In genomic region chr17:29291163-29291752, GRCh38 we compare ENCODE assay signal across 8 cellular contexts. TPM values are rescaled to one million over a fixed set of nuclear protein-coding genes. Genes with fewer than 3 reads are reported as not detected.
DNase-seq lines count a peak whose midpoint lies in the region; ATAC-seq, FAIRE-seq and TF ChIP-seq lines count a peak whose summit lies in the region.

No MANE protein-coding gene starts in this region.

- H3K36me3 ChIP-seq in GM12878 (ENCODE audit: control insufficient read depth in 2 of 2, insufficient read depth in 2 of 2, low read length in 1 of 2) (peaks cover 5 to 25% of the 10 kb centered on the region in 2 experiments), spleen (peaks cover 2 to 45% (median 29%) of the 10 kb centered on the region in 6 donors)

- peak; percentile 77 for FAIRE-seq in GM12878 (lab: Jason Lieb, UNC)

- peak; percentile 61 for TF ChIP-seq RAD21 in GM12878 (IDR thresholded peaks at IDR 0.05; ENCODE audit: insufficient read depth, low read depth, low read length)

- H3K4me1 ChIP-seq in GM12878 (ENCODE audit: control insufficient read depth, insufficient read depth, low read length) = peaks cover 2% of the 10 kb centered on the region; the same call in 1 of the 2 replicates
- H3K4me1 ChIP-seq in spleen = peaks cover 43 to 76% (median 68%) of the 10 kb centered on the region in 6 donors

- under 1% methylated on average over 5 of the region's 5 CpGs for WGBS in GM12878 (ENCODE audit: insufficient coverage, insufficient replicate concordance, low lambda C conversion rate, missing lambda C conversion rate)
- 12 to 21% (median 16%) methylated on average over 5 of the region's 5 CpGs for WGBS in spleen, 5 donors

- no peaks in the 10 kb centered on the region; the same call in 2 of the 3 replicates for H3K9me3 ChIP-seq in GM12878 (replicated peaks; ENCODE audit: control insufficient read depth, insufficient read depth, low read length)
- no peaks in the 10 kb centered on the region for H3K9me3 ChIP-seq in spleen

- TF ChIP-seq POLR2A in GM12878 (IDR thresholded peaks at IDR 0.05; ENCODE audit: low read depth, low read length) (no peak), spleen (IDR thresholded peaks at IDR 0.05) (no peak)

- peaks cover 3% of the 10 kb centered on the region; the same call in 1 of the 2 replicates for H4K20me1 ChIP-seq in GM12878 (ENCODE audit: control insufficient read depth, insufficient read depth)

- BruUV-seq in GM12878 (replicated peaks; lab: Mats Ljungman, UMichigan) = TSS peak; percentile 41

- no peak overlapping the region for H2AFZ ChIP-seq in GM12878 (ENCODE audit: control insufficient read depth, low read depth, low read length)

- in situ Hi-C loops in GM12878 (cut with MboI) = no loop called here

- H3K79me2 ChIP-seq in GM12878 (ENCODE audit: control insufficient read depth, insufficient read depth, low read length) = peaks cover 77% of the 10 kb centered on the region

- peak overlapping the region; percentile 92 for H3K9ac ChIP-seq in GM12878 (ENCODE audit: control insufficient read depth, insufficient read depth, low read length)

- RAD21 ChIA-PET in GM12878 (lab: Charles Lee; ENCODE audit: unreplicated experiment) = interaction anchor here (0.6 to 3.6 kb wide), 9 partner anchors 10 to 339 kb away, joined by 3 to 71 read pairs (median 3); partner anchors contain the start of gene MYO18A

- H3K4me2 ChIP-seq in GM12878 (ENCODE audit: control insufficient read depth, insufficient read depth) = peak overlapping the region; percentile 83

- DNase-seq in DMS79 (lab: John Stamatoyannopoulos, UW) (peak; percentile 31), HT1080 (ENCODE audit: low read depth) (peak; percentile 71), NOMO-1 treated with DMSO at 0.1 percent for 48 hours (lab: John Stamatoyannopoulos, UW; ENCODE audit: unreplicated experiment) (peak; percentile 71), GM12878 (ENCODE audit: low read depth, low spot score) (peak; percentile 35), iPS-NIHi7 (ENCODE audit: extremely low spot score) (peak; percentile 18), spleen (no peak)
- DNase-seq in stimulated activated naive CD4-positive, alpha-beta T cell treated with Interleukin-2 at 50 U/mL for 16 hours (lab: John Stamatoyannopoulos, UW) = no peak

- ATAC-seq in GM12878 = peak; percentile 10; the same call in 1 of the 3 replicates
- no peak for ATAC-seq in HG03520 (IDR thresholded peaks at IDR 0.05; ENCODE audit: unreplicated experiment)

- SMC1A ChIA-PET in GM12878 (lab: Charles Lee; ENCODE audit: uncharacterized antibody, unreplicated experiment) = interaction anchor here (0.6 to 3.4 kb wide), 13 partner anchors 10 to 180 kb away, joined by 3 to 58 read pairs (median 5); partner anchors contain the start of gene CRYBA1

- intact Hi-C loops in GM12878 (cut with micrococcal nuclease; ENCODE audit: unreplicated experiment) = loop anchor here (2.0 to 5.0 kb wide), 2 partner anchors 142 to 339 kb away; partner anchors contain the start of gene PHF12
- intact Hi-C loops in spleen (cut with DNase I; ENCODE audit: low total_unique reads) = loop anchor here (10.0 kb wide), 1 partner anchor 146 kb away; no protein-coding TSS in a partner anchor

- CTCF ChIA-PET in GM12878 (lab: Yijun Ruan, JAX) = interaction anchor here (0.6 to 5.0 kb wide), 35 partner anchors 8 to 630 kb away, joined by 3 to 93 read pairs (median 5); partner anchors contain the start of gene SDF2

- POLR2A ChIA-PET in GM12878 (lab: Charles Lee) = interaction anchor here (0.6 to 2.3 kb wide), 9 partner anchors 10 to 175 kb away, joined by 3 to 8 read pairs (median 5); no protein-coding TSS in a partner anchor

- H3K4me3 ChIP-seq in GM12878 (peak overlapping the region; percentile 89), spleen (peak overlapping the region; percentile 81 to 99 (median 98))

- H3K27ac ChIP-seq in GM12878 (ENCODE audit: control insufficient read depth, insufficient read depth) = peak overlapping the region; percentile 72; the same call in 1 of the 2 replicates
- H3K27ac ChIP-seq in spleen = peak overlapping the region in 7 of 8 donors; percentile 95 to 100 (median 99)

- TF ChIP-seq EP300 in GM12878 (IDR thresholded peaks at IDR 0.05; ENCODE audit: borderline replicate concordance in 1 of 2, control insufficient read depth in 1 of 2, low read depth in 2 of 2, low read length in 2 of 2) = no peak

- H3K27me3 ChIP-seq in GM12878 (replicated peaks in 1 of 2; ENCODE audit: control insufficient read depth in 2 of 2, insufficient read depth in 2 of 2, low read length in 1 of 2) (no peaks in the 10 kb centered on the region), spleen (replicated peaks in 1 of 7) (no peaks in the 10 kb centered on the region)

- peak; percentile 54 to 62 (median 62) for TF ChIP-seq CTCF in GM12878 (IDR thresholded peaks at IDR 0.05 in 2 of 3, conservative IDR thresholded peaks at IDR 0.05 in 1 of 3; ENCODE audit: control insufficient read depth in 2 of 3, extremely low read depth in 1 of 3, insufficient read depth in 1 of 3, low read depth in 3 of 3, low read length in 3 of 3)
- peak; percentile 13 to 73 (median 64) for TF ChIP-seq CTCF in spleen (IDR thresholded peaks at IDR 0.05 in 8 of 11, conservative IDR thresholded peaks at IDR 0.05 in 3 of 11)

TF ChIP-seq in GM12878, 131 proteins besides CTCF, POLR2A, EP300 and RAD21 (continues in another document):
- TF ChIP-seq MLLT1 (IDR thresholded peaks at IDR 0.05) (0 out of 2 replicates have a peak, but pooled peaks have one; percentile 5), SPI1 (IDR thresholded peaks at IDR 0.05; ENCODE audit: borderline replicate concordance, insufficient read depth, low read depth, low read length) (peak; percentile 3; the same call in 1 of the 2 replicates)

RNA-seq across cellular contexts. Expression of gene NUFIP2, which starts 2.7 kb away (rescaled TPM):
- 23.6 and 34.0 TPM in 2 replicates for total RNA-seq in HT1080 (2014; rRNA removed; shearing (Covaris generic))
- 15.3 and 20.0 TPM in 2 replicates for polyA plus RNA-seq in HT1080 (2015; cell fraction: cytosol; rRNA removed)
- polyA plus RNA-seq in HT1080 (2015; cell fraction: nucleus; rRNA removed) = 39.5 and 40.7 TPM in 2 replicates
- total RNA-seq in GM12878 (2013; cell fraction: nucleolus; rRNA removed) = 111 and 118 TPM in 2 replicates
- total RNA-seq in GM12878 (2014; rRNA removed) (26.2 and 30.8 TPM in 2 replicates), GM12878 (2014; rRNA removed; fragmentation: Illumina TruSeq; extraction: Trizol) (32.1 and 32.3 TPM in 2 replicates), GM12878 (2021) (31.1 and 32.7 TPM in 2 replicates), spleen (10 to 100 TPM; 50.9 to 68.4 (median 58.6) TPM)
- 9.1 TPM for polyA plus RNA-seq in GM12878 (2011; ENCODE audit: low read depth)
- polyA plus RNA-seq in GM12878 (2011; rRNA removed) (15.6 and 18.3 TPM in 2 replicates), GM12878 (2014; fragmentation: Illumina TruSeq; extraction: Trizol) (25.4 and 31.1 TPM in 2 replicates), GM12878 (2014; fragmentation: Nextera tagmentation; extraction: Ambion mirVana) (1 to 10 TPM; 4.3 to 5.2 TPM), GM12878 (2014; rRNA removed) (13.3 TPM in 2 replicates), GM12878 (2016; fragmentation: Nextera tagmentation; extraction: Ambion mirVana) (1 to 10 TPM; 3.7 to 5.1 TPM), spleen (10 to 100 TPM in 1 of 3 donors, 1 to 10 TPM in 2; 8.7 to 11.1 (median 8.8) TPM)
- polyA plus RNA-seq in GM12878 (2011; cell fraction: cytosol; rRNA removed) = 8.7 and 13.4 TPM in 2 replicates
- polyA plus RNA-seq in GM12878 (2011; cell fraction: nucleus; rRNA removed) = 27.5 and 46.1 TPM in 2 replicates
- 14.4 and 15.8 TPM in 2 replicates for polyA plus RNA-seq in GM12878 (2012)
- polyA minus RNA-seq in GM12878 (2011; rRNA and poly(A)+ RNA removed) = 12.8 and 17.3 TPM in 2 replicates
- polyA minus RNA-seq in GM12878 (2011; cell fraction: cytosol; rRNA and poly(A)+ RNA removed) = 13.4 and 22.1 TPM in 2 replicates
- polyA minus RNA-seq in GM12878 (2011; cell fraction: nucleus; rRNA and poly(A)+ RNA removed) = 29.7 and 51.9 TPM in 2 replicates

RNA-seq across cellular contexts. Expression of gene CRYBA1, which starts 44.6 kb away (rescaled TPM):
- not detected in 2 replicates for total RNA-seq in HT1080 (2014; rRNA removed; shearing (Covaris generic))
- 0.12 TPM in 1 of 2 replicates, not detected in the other for polyA plus RNA-seq in HT1080 (2015; cell fraction: cytosol; rRNA removed)
- not detected in 2 replicates for polyA plus RNA-seq in HT1080 (2015; cell fraction: nucleus; rRNA removed)
- total RNA-seq in GM12878 (2013; cell fraction: nucleolus; rRNA removed) = not detected in 2 replicates
- total RNA-seq in GM12878 (2014; rRNA removed) (not detected in 2 replicates), GM12878 (2014; rRNA removed; fragmentation: Illumina TruSeq; extraction: Trizol) (not detected in 2 replicates), GM12878 (2021) (not detected in 2 replicates), spleen (not detected)
- not detected for polyA plus RNA-seq in GM12878 (2011; ENCODE audit: low read depth)
- polyA plus RNA-seq in GM12878 (2011; rRNA removed) (not detected in 2 replicates), GM12878 (2014; fragmentation: Illumina TruSeq; extraction: Trizol) (not detected in 2 replicates), GM12878 (2014; fragmentation: Nextera tagmentation; extraction: Ambion mirVana) (not detected), GM12878 (2014; rRNA removed) (not detected in 2 replicates), GM12878 (2016; fragmentation: Nextera tagmentation; extraction: Ambion mirVana) (not detected), spleen (not detected)
- not detected in 2 replicates for polyA plus RNA-seq in GM12878 (2011; cell fraction: cytosol; rRNA removed)
- not detected in 2 replicates for polyA plus RNA-seq in GM12878 (2011; cell fraction: nucleus; rRNA removed)
- not detected in 2 replicates for polyA plus RNA-seq in GM12878 (2012)
- not detected in 2 replicates for polyA minus RNA-seq in GM12878 (2011; rRNA and poly(A)+ RNA removed)
- not detected in 2 replicates for polyA minus RNA-seq in GM12878 (2011; cell fraction: cytosol; rRNA and poly(A)+ RNA removed)
- not detected in 2 replicates for polyA minus RNA-seq in GM12878 (2011; cell fraction: nucleus; rRNA and poly(A)+ RNA removed)

Comparison
In these comparisons a context has a peak if more than half of its experiments do, and no peak if none do; other contexts are left out.
1. DNase-seq: peak in DMS79 (single experiment), HT1080 (single experiment), NOMO-1 treated with DMSO at 0.1 percent for 48 hours (single experiment), GM12878 (single experiment) and iPS-NIHi7 (single experiment); none in spleen (single experiment) and stimulated activated naive CD4-positive, alpha-beta T cell treated with Interleukin-2 at 50 U/mL for 16 hours (single experiment).